8 cellular contexts compared by ENCODE assay signal in the genomic region with DNA sequence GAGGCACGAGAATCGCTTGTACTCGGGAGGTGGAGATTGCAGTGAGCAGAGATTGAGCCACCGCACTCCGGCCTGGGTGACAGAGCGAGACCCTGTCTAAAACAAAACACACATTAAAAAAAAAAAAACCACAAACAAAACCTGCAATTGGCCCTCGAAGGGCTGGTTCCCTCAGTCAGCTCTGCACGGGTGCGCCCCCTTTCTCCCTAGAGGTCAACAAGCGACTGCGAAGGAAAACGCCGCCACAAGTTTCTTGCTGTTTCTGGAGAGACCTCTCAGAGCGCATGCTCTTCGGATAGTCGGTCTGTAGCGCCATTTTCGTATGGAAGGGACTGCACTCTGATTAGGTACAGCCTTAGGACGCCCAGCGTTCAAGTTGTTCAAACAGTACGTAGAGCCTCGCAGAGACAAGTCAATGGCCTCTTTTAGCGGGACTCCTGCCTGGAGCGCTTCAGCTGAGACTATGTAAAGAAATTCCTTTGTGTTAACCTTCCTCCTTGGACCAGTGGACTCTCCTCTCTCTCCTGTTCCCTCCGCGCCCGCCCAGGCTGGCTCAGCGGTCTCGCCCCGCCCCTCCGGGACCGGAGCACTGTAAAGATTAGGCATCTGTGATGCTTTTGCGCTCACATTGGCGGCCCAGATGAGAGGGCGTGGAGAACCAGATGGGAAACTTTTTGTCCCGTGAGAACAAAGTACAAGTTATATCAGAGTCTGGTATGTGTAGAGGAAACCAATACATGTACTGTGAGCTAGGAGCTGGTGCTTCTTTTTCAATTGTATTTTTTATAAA. TPM values are rescaled to one million over a fixed set of nuclear protein-coding genes. Genes with fewer than 3 reads are reported as not detected.
DNase-seq lines count a peak whose midpoint lies in the region; ATAC-seq and TF ChIP-seq lines count a peak whose summit lies in the region.

No MANE protein-coding gene starts in this region.

- H3K4me3 Mint-ChIP-seq in activated T-cell treated with anti-CD3 and anti-CD28 coated beads, Interleukin-2, amount 50 U/mL, for 24 hours, result peak overlapping the region; percentile 98

- H3K4me1 Mint-ChIP-seq in activated T-cell treated with anti-CD3 and anti-CD28 coated beads, Interleukin-2, amount 50 U/mL, for 24 hours (ENCODE audit: low read depth), result peaks cover 38% of the 10 kb centered on the region

- peak overlapping the region; percentile 92 for H3K4me3 ChIP-seq in PC-3 (ENCODE audit: low read length)
- peak overlapping the region; percentile 78 to 95 (median 80) for H3K4me3 ChIP-seq in esophagus muscularis mucosa
- peak overlapping the region; percentile 86 to 98 for H3K4me3 ChIP-seq in muscle layer of duodenum (ENCODE audit: low read depth in 1 of 2, low read length in 2 of 2)

- no peaks in the 10 kb centered on the region for H4K20me1 ChIP-seq in PC-3 (ENCODE audit: low read length)

- no peak for TF ChIP-seq EP300 in Ishikawa (IDR thresholded peaks at IDR 0.05; ENCODE audit: borderline replicate concordance)
- TF ChIP-seq EP300 in esophagus muscularis mucosa (IDR thresholded peaks at IDR 0.05), result no peak

- H3F3A ChIP-seq in PC-3 (ENCODE audit: low read length, unreplicated experiment), result no peaks in the 10 kb centered on the region

- H3K27me3 ChIP-seq in PC-3 (ENCODE audit: low read length), result no peaks in the 10 kb centered on the region
- H3K27me3 ChIP-seq in esophagus muscularis mucosa, result no peaks in the 10 kb centered on the region
- no peaks in the 10 kb centered on the region for H3K27me3 ChIP-seq in muscle layer of duodenum (ENCODE audit: low read depth, low read length)

- peak overlapping the region; percentile 91 for H3K4me2 ChIP-seq in PC-3 (ENCODE audit: low read length)

- 4% methylated on average over 27 of the region's 36 CpGs for WGBS in esophagus muscularis mucosa

- no peak; the same call in 1 of the 2 replicates for TF ChIP-seq RAD21 in Ishikawa (IDR thresholded peaks at IDR 0.05; ENCODE audit: low read depth)

- H3K27ac ChIP-seq in PC-3 (ENCODE audit: low read length) (peak overlapping the region; percentile 71), esophagus muscularis mucosa (replicated peaks in 1 of 4) (peak overlapping the region; percentile 88 to 91 (median 89)), muscle layer of duodenum (ENCODE audit: low read length) (peak overlapping the region; percentile 93)

- no peaks in the 10 kb centered on the region for H3K36me3 ChIP-seq in PC-3 (ENCODE audit: low read depth, low read length)
- H3K36me3 ChIP-seq in esophagus muscularis mucosa, result no peaks in the 10 kb centered on the region
- no peaks in the 10 kb centered on the region for H3K36me3 ChIP-seq in muscle layer of duodenum (ENCODE audit: control insufficient read depth in 1 of 2, insufficient read depth in 2 of 2, low read length in 2 of 2)

- peak; percentile 55 for TF ChIP-seq CTCF in PC-3 (conservative IDR thresholded peaks at IDR 0.05; ENCODE audit: low read depth, low read length)
- TF ChIP-seq CTCF in esophagus muscularis mucosa (IDR thresholded peaks at IDR 0.05), result peak; percentile 24 to 26 (median 25)

- H3K36me3 Mint-ChIP-seq in activated T-cell treated with anti-CD3 and anti-CD28 coated beads, Interleukin-2, amount 50 U/mL, for 24 hours (ENCODE audit: low read depth), result peaks cover 38% of the 10 kb centered on the region

- 0 out of 2 replicates have a peak, but pooled peaks cover 3% of the 10 kb centered on the region for H3K79me2 ChIP-seq in PC-3 (ENCODE audit: low read length)

- POLR2A ChIA-PET in PC-3 (lab: Charles Lee; ENCODE audit: unreplicated experiment), result interaction anchor here (0.6 kb wide), 2 partner anchors 195 to 220 kb away, joined by 3 to 11 read pairs; no protein-coding TSS in a partner anchor

- H3K9me3 ChIP-seq in PC-3 (ENCODE audit: low read length), result no peaks in the 10 kb centered on the region
- no peaks in the 10 kb centered on the region for H3K9me3 ChIP-seq in esophagus muscularis mucosa
- H3K9me3 ChIP-seq in muscle layer of duodenum (ENCODE audit: control insufficient read depth in 1 of 2, low read length in 2 of 2), result no peaks in the 10 kb centered on the region

- intact Hi-C loops in PC-3 (cut with micrococcal nuclease) (loop anchor here (5.0 to 10.0 kb wide), 4 partner anchors 44 to 524 kb away; partner anchors contain the start of genes RTCA, SASS6 and TRMT13), esophagus muscularis mucosa (cut with DNase I) (loop anchor here (5.0 kb wide), 3 partner anchors 84 to 106 kb away; partner anchors contain the start of genes DBT and RTCA)

- CTCF ChIA-PET in PC-3 (lab: Charles Lee), result no interaction called here

- TF ChIP-seq POLR2A in esophagus muscularis mucosa (IDR thresholded peaks at IDR 0.05; ENCODE audit: low read depth), result no peak

- peak overlapping the region; percentile 99 for H3K27ac Mint-ChIP-seq in activated T-cell treated with anti-CD3 and anti-CD28 coated beads, Interleukin-2, amount 50 U/mL, for 24 hours

- H3K9ac ChIP-seq in PC-3 (ENCODE audit: low read length), result peak overlapping the region; percentile 58

- no peaks in the 10 kb centered on the region for H3K9me3 Mint-ChIP-seq in activated T-cell treated with anti-CD3 and anti-CD28 coated beads, Interleukin-2, amount 50 U/mL, for 24 hours

- no peaks in the 10 kb centered on the region for H3K9me2 ChIP-seq in PC-3 (replicated peaks; ENCODE audit: low read length)

- BruUV-seq in PC-3 (replicated peaks; lab: Mats Ljungman, UMichigan), result TSS peak; percentile 94

- peak overlapping the region; percentile 93 for H2AFZ ChIP-seq in PC-3 (ENCODE audit: low read length)

- H3K4me1 ChIP-seq in PC-3 (ENCODE audit: insufficient read depth, low read length), result peaks cover 29% of the 10 kb centered on the region
- peaks cover 22 to 38% (median 31%) of the 10 kb centered on the region in 4 donors for H3K4me1 ChIP-seq in esophagus muscularis mucosa
- H3K4me1 ChIP-seq in muscle layer of duodenum (ENCODE audit: control insufficient read depth in 1 of 2, insufficient read depth in 2 of 2, low read length in 2 of 2), result peaks cover 8 to 29% of the 10 kb centered on the region in 2 donors

- ATAC-seq in GM21619 (IDR thresholded peaks at IDR 0.05; ENCODE audit: unreplicated experiment) (peak; percentile 49), PC-3 (peak; percentile 71)

- peak; percentile 80 for DNase-seq in DMS79 (lab: John Stamatoyannopoulos, UW)
- peak; percentile 90 for DNase-seq in PC-3
- peak; percentile 92 for DNase-seq in activated T-cell treated with anti-CD3 and anti-CD28 coated beads, Interleukin-2, amount 50 U/mL, for 24 hours
- peak; percentile 95 for DNase-seq in esophagus muscularis mucosa (ENCODE audit: extremely low spot score)
- peak; percentile 78 for DNase-seq in stimulated activated CD8-positive, alpha-beta memory T cell treated with anti-CD3 and anti-CD28 coated beads, Interleukin-7, amount 100 ng/mL, for 24 hours (ENCODE audit: low read depth)

- H3K27me3 Mint-ChIP-seq in activated T-cell treated with anti-CD3 and anti-CD28 coated beads, Interleukin-2, amount 50 U/mL, for 24 hours, result no peaks in the 10 kb centered on the region

TF ChIP-seq in Ishikawa, 13 proteins besides CTCF, POLR2A, EP300 and RAD21:
- TF ChIP-seq REST (IDR thresholded peaks at IDR 0.05; ENCODE audit: low read depth) (no peak), FOXM1 (IDR thresholded peaks at IDR 0.05; ENCODE audit: borderline replicate concordance, low read depth) (no peak), NFIC (IDR thresholded peaks at IDR 0.05) (no peak), ZBTB7A (IDR thresholded peaks at IDR 0.05; ENCODE audit: low read depth) (0 out of 2 replicates have a peak, but pooled peaks have one; percentile 17), YY1 (IDR thresholded peaks at IDR 0.05; ENCODE audit: low read depth) (peak; percentile 85)
- TF ChIP-seq, protein P1, sequence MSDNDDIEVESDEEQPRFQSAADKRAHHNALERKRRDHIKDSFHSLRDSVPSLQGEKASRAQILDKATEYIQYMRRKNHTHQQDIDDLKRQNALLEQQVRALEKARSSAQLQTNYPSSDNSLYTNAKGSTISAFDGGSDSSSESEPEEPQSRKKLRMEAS (IDR thresholded peaks at IDR 0.05), result peak; percentile 74

RNA-seq across cellular contexts. Expression of gene CDC14A, which starts 1.0 kb away (rescaled TPM):
- total RNA-seq in PC-3 (2014; rRNA removed), result 3.4 and 3.7 TPM in 2 replicates
- total RNA-seq in esophagus muscularis mucosa, result 10 to 100 TPM in 1 of 4 donors, 1 to 10 TPM in 3; 6.6 to 12.2 (median 7.4) TPM

Comparison
In these comparisons a context has a peak if more than half of its experiments do, and no peak if none do; other contexts are left out.
1. Peak in every context shown above with its lines: DNase-seq, ATAC-seq, H3K4me3 ChIP-seq and H3K27ac ChIP-seq.